ENCODE assay signal across 23 cellular contexts in genomic region chr5:17428176-17428800, GRCh38.
"Had no signal": no experiment of that assay in that cellular context is flagged by ENCODE, and none has a peak within 500 bp of the region (broad histone marks: within the 10 kb centered on the region; RNA-seq: fewer than 3 reads in every experiment).

No MANE protein-coding gene starts in this region.

- H3K27ac ChIP-seq: esophagus squamous epithelium, neural progenitor cell, pancreas, sigmoid colon, stomach, testis had no signal

- H3K9me3 Mint-ChIP-seq: activated CD4-positive, alpha-beta memory T cell treated with anti-CD3 and anti-CD28 coated beads for 36 hours; dendritic cell treated with granulocyte-macrophage colony-stimulating factor and Interleukin-4, amounts not matched to agents 40 ng/mL and 50 ng/mL, for 4 days; neural progenitor cell; type B pancreatic cell had no signal

- H3K27ac Mint-ChIP-seq: activated CD4-positive, alpha-beta memory T cell treated with anti-CD3 and anti-CD28 coated beads for 36 hours; activated CD4-positive, alpha-beta T cell treated with anti-CD3 and anti-CD28 coated beads for 36 hours; activated CD8-positive, alpha-beta memory T cell treated with anti-CD3 and anti-CD28 coated beads, Interleukin-2, amount 10 ng/mL, durations not matched to agents 7 days and 5 days; activated naive CD8-positive, alpha-beta T cell treated with anti-CD3 and anti-CD28 coated beads for 36 hours; activated T-helper 17 cell treated with anti-CD3 and anti-CD28 coated beads, Interleukin-2, amount 50 U/mL, for 72 hours; dendritic cell treated with granulocyte-macrophage colony-stimulating factor and Interleukin-4, amounts not matched to agents 40 ng/mL and 50 ng/mL, for 4 days; naive thymus-derived CD4-positive, alpha-beta T cell; neural progenitor cell; stimulated activated effector memory CD8-positive, alpha-beta T cell treated with anti-CD3 and anti-CD28 coated beads, Interleukin-12 subunit alpha, Interleukin-12 subunit beta, amount 100 ng/mL, for 72 hours; type B pancreatic cell had no signal

- H3K27me3 ChIP-seq: esophagus squamous epithelium, neural progenitor cell, pancreas, sigmoid colon, stomach, testis had no signal

- H3K36me3 Mint-ChIP-seq: activated CD4-positive, alpha-beta memory T cell treated with anti-CD3 and anti-CD28 coated beads for 36 hours; activated CD8-positive, alpha-beta memory T cell treated with anti-CD3 and anti-CD28 coated beads, Interleukin-2, amount 10 ng/mL, durations not matched to agents 7 days and 5 days; activated naive CD8-positive, alpha-beta T cell treated with anti-CD3 and anti-CD28 coated beads for 36 hours; neural progenitor cell; stimulated activated effector memory CD8-positive, alpha-beta T cell treated with anti-CD3 and anti-CD28 coated beads, Interleukin-12 subunit alpha, Interleukin-12 subunit beta, amount 100 ng/mL, for 72 hours; type B pancreatic cell had no signal

- H3K27me3 Mint-ChIP-seq: activated CD4-positive, alpha-beta memory T cell treated with anti-CD3 and anti-CD28 coated beads for 36 hours; activated CD4-positive, alpha-beta T cell treated with anti-CD3 and anti-CD28 coated beads for 36 hours; activated CD8-positive, alpha-beta memory T cell treated with anti-CD3 and anti-CD28 coated beads, Interleukin-2, amount 10 ng/mL, durations not matched to agents 7 days and 5 days; activated naive CD8-positive, alpha-beta T cell treated with anti-CD3 and anti-CD28 coated beads for 36 hours; activated T-helper 17 cell treated with anti-CD3 and anti-CD28 coated beads, Interleukin-2, amount 50 U/mL, for 72 hours; naive thymus-derived CD4-positive, alpha-beta T cell; type B pancreatic cell had no signal

- H3K4me1 Mint-ChIP-seq: activated CD4-positive, alpha-beta T cell treated with anti-CD3 and anti-CD28 coated beads for 36 hours; activated CD8-positive, alpha-beta memory T cell treated with anti-CD3 and anti-CD28 coated beads, Interleukin-2, amount 10 ng/mL, durations not matched to agents 7 days and 5 days; activated naive CD8-positive, alpha-beta T cell treated with anti-CD3 and anti-CD28 coated beads for 36 hours; activated T-helper 17 cell treated with anti-CD3 and anti-CD28 coated beads, Interleukin-2, amount 50 U/mL, for 72 hours; naive thymus-derived CD4-positive, alpha-beta T cell; neural progenitor cell; stimulated activated effector memory CD8-positive, alpha-beta T cell treated with anti-CD3 and anti-CD28 coated beads, Interleukin-12 subunit alpha, Interleukin-12 subunit beta, amount 100 ng/mL, for 72 hours had no signal

- H3K4me1 ChIP-seq: neural progenitor cell, pancreas, sigmoid colon, stomach, testis had no signal

- ATAC-seq: activated CD4-positive, alpha-beta T cell treated with anti-CD3 and anti-CD28 coated beads for 36 hours; activated CD8-positive, alpha-beta memory T cell treated with anti-CD3 and anti-CD28 coated beads, Interleukin-2, amount 10 ng/mL, durations not matched to agents 7 days and 5 days; activated T-helper 17 cell treated with anti-CD3 and anti-CD28 coated beads, Interleukin-2, amount 50 U/mL, for 72 hours; left cardiac atrium; naive thymus-derived CD4-positive, alpha-beta T cell; pancreas; stimulated activated effector memory CD8-positive, alpha-beta T cell treated with anti-CD3 and anti-CD28 coated beads, Interleukin-12 subunit alpha, Interleukin-12 subunit beta, amount 100 ng/mL, for 72 hours had no signal

- H3K9me3 ChIP-seq: esophagus squamous epithelium, pancreas, sigmoid colon, stomach, testis had no signal

- H3K4me3 Mint-ChIP-seq: activated CD4-positive, alpha-beta memory T cell treated with anti-CD3 and anti-CD28 coated beads for 36 hours; activated CD4-positive, alpha-beta T cell treated with anti-CD3 and anti-CD28 coated beads for 36 hours; activated CD8-positive, alpha-beta memory T cell treated with anti-CD3 and anti-CD28 coated beads, Interleukin-2, amount 10 ng/mL, durations not matched to agents 7 days and 5 days; activated naive CD8-positive, alpha-beta T cell treated with anti-CD3 and anti-CD28 coated beads for 36 hours; activated T-helper 17 cell treated with anti-CD3 and anti-CD28 coated beads, Interleukin-2, amount 50 U/mL, for 72 hours; dendritic cell treated with granulocyte-macrophage colony-stimulating factor and Interleukin-4, amounts not matched to agents 40 ng/mL and 50 ng/mL, for 4 days; naive thymus-derived CD4-positive, alpha-beta T cell; neural progenitor cell; stimulated activated effector memory CD8-positive, alpha-beta T cell treated with anti-CD3 and anti-CD28 coated beads, Interleukin-12 subunit alpha, Interleukin-12 subunit beta, amount 100 ng/mL, for 72 hours; type B pancreatic cell had no signal

- DNase-seq: activated CD4-positive, alpha-beta memory T cell treated with anti-CD3 and anti-CD28 coated beads for 36 hours; activated CD4-positive, alpha-beta T cell treated with anti-CD3 and anti-CD28 coated beads for 36 hours; activated CD8-positive, alpha-beta memory T cell treated with anti-CD3 and anti-CD28 coated beads, Interleukin-2, amount 10 ng/mL, durations not matched to agents 7 days and 5 days; activated naive CD4-positive, alpha-beta T cell; activated naive CD8-positive, alpha-beta T cell treated with anti-CD3 and anti-CD28 coated beads for 36 hours; activated T-cell treated with anti-CD3 and anti-CD28 coated beads, Interleukin-2, amount 50 U/mL, for 1 hour; amniotic stem cell; effector CD8-positive, alpha-beta T cell; esophagus squamous epithelium; hippocampal formation; left cardiac atrium; mesendoderm; naive thymus-derived CD4-positive, alpha-beta T cell; pancreas; sigmoid colon; stimulated activated CD4-positive, alpha-beta T cell treated with anti-CD3 and anti-CD28 coated beads, Interleukin-4, amount 100 ng/mL, for 24 hours; stomach; testis had no signal

- H3K4me3 ChIP-seq: esophagus squamous epithelium, neural progenitor cell, pancreas, sigmoid colon, stomach, testis had no signal

- H3K36me3 ChIP-seq: esophagus squamous epithelium, neural progenitor cell, pancreas, sigmoid colon, stomach had no signal
